ENCODE assay signal across 20 cellular contexts in genomic region chr10:6327906-6328707, GRCh38.
A peak's percentile ranks its signal among the peaks of the same experiment; 100 is the strongest.
DNase-seq lines count a peak whose midpoint lies in the region; ATAC-seq and TF ChIP-seq lines count a peak whose summit lies in the region.
"Had no signal": no experiment of that assay in that cellular context is flagged by ENCODE, and none has a peak within 500 bp of the region (broad histone marks: within the 10 kb centered on the region; RNA-seq: fewer than 3 reads in every experiment).

No MANE protein-coding gene starts in this region.

- no peak overlapping the region for H3K4me3 Mint-ChIP-seq in glutamatergic neuron (ENCODE audit: unreplicated experiment)
- H3K4me3 Mint-ChIP-seq: activated CD4-positive, alpha-beta T cell treated with anti-CD3 and anti-CD28 coated beads, Interleukin-2, amount 10 ng/mL, durations not matched to agents 7 days and 5 days; CD8-positive, alpha-beta T cell had no signal

- DNase-seq in C1 segment of cervical spinal cord (lab: John Stamatoyannopoulos, UW) (peak in 11 of 14 donors; percentile 13 to 83 (median 60)), amygdala (lab: John Stamatoyannopoulos, UW) (peak in 41 of 56 donors; percentile 12 to 90 (median 53)), inferior parietal cortex (ENCODE audit: extremely low spot score) (peak; percentile 55), gastrocnemius medialis (peak in 1 of 2 donors; percentile 43), GOT3 (lab: John Stamatoyannopoulos, UW) (no peak), glutamatergic neuron (no peak)
- no peak for DNase-seq in stimulated activated CD4-positive, alpha-beta T cell treated with anti-CD3 and anti-CD28 coated beads, Interleukin-4, amount 100 ng/mL, for 1 hour
- DNase-seq: ACHN; activated CD4-positive, alpha-beta T cell treated with anti-CD3 and anti-CD28 coated beads, Interleukin-2, amount 10 ng/mL, durations not matched to agents 7 days and 5 days; amniotic stem cell; CD8-positive, alpha-beta T cell; GM23248; MM.1S; NCI-H187 treated with DMSO at 0.1 percent for 48 hours; NCI-H345; ovary had no signal

- intact Hi-C loops in gastrocnemius medialis (cut with DNase I; ENCODE audit: low total_unique reads), result loop anchor here (5.0 kb wide), 1 partner anchor 51 kb away; no protein-coding TSS in a partner anchor

- no peak for TF ChIP-seq POLR2A in gastrocnemius medialis (IDR thresholded peaks at IDR 0.05)

- peak; percentile 33 to 73 for ATAC-seq in gastrocnemius medialis
- ATAC-seq in HG02885 (IDR thresholded peaks at IDR 0.05; ENCODE audit: poor library complexity, unreplicated experiment), result no peak
- ATAC-seq: CD8-positive, alpha-beta T cell; HepG2; left lobe of liver had no signal

- no peaks in the 10 kb centered on the region for H3K4me1 Mint-ChIP-seq in glutamatergic neuron (ENCODE audit: low read depth, unreplicated experiment)
- H3K4me1 Mint-ChIP-seq: activated CD4-positive, alpha-beta T cell treated with anti-CD3 and anti-CD28 coated beads, Interleukin-2, amount 10 ng/mL, durations not matched to agents 7 days and 5 days had no signal

- no peak overlapping the region for H3K27ac Mint-ChIP-seq in glutamatergic neuron (ENCODE audit: unreplicated experiment)
- H3K27ac Mint-ChIP-seq: activated CD4-positive, alpha-beta T cell treated with anti-CD3 and anti-CD28 coated beads, Interleukin-2, amount 10 ng/mL, durations not matched to agents 7 days and 5 days; CD8-positive, alpha-beta T cell had no signal

- TF ChIP-seq CTCF in gastrocnemius medialis (IDR thresholded peaks at IDR 0.05 in 4 of 5, conservative IDR thresholded peaks at IDR 0.05 in 1 of 5) (no peak), glutamatergic neuron (IDR thresholded peaks at IDR 0.05; ENCODE audit: partially characterized antibody, unreplicated experiment) (no peak)

- no peaks in the 10 kb centered on the region for H3K27me3 ChIP-seq in gastrocnemius medialis
- H3K27me3 ChIP-seq: ovary had no signal

- no peaks in the 10 kb centered on the region for H3K36me3 Mint-ChIP-seq in glutamatergic neuron (ENCODE audit: unreplicated experiment)
- H3K36me3 Mint-ChIP-seq: CD8-positive, alpha-beta T cell had no signal

- H3K9me3 Mint-ChIP-seq in glutamatergic neuron (ENCODE audit: unreplicated experiment), result no peaks in the 10 kb centered on the region
- H3K9me3 Mint-ChIP-seq: CD8-positive, alpha-beta T cell had no signal

- H3K9me3 ChIP-seq in gastrocnemius medialis, result no peaks in the 10 kb centered on the region
- H3K9me3 ChIP-seq: ovary had no signal

- in situ Hi-C loops in gastrocnemius medialis (cut with MboI; ENCODE audit: low sequenced_read_pairs in 4 of 4), result no loop called here

- no peak overlapping the region for H3K4me3 ChIP-seq in gastrocnemius medialis
- H3K4me3 ChIP-seq: coronary artery, GM23248, ovary had no signal

- H3K27ac ChIP-seq in gastrocnemius medialis, result peak overlapping the region; percentile 84 to 90 (median 87)
- H3K27ac ChIP-seq: GM23248, ovary had no signal

- H3K27me3 Mint-ChIP-seq in glutamatergic neuron (ENCODE audit: unreplicated experiment), result no peaks in the 10 kb centered on the region
- H3K27me3 Mint-ChIP-seq: activated CD4-positive, alpha-beta T cell treated with anti-CD3 and anti-CD28 coated beads, Interleukin-2, amount 10 ng/mL, durations not matched to agents 7 days and 5 days had no signal

- H3K36me3 ChIP-seq in gastrocnemius medialis, result no peaks in the 10 kb centered on the region
- H3K36me3 ChIP-seq: ovary had no signal

- peaks cover 15 to 21% of the 10 kb centered on the region in 2 donors for H3K4me1 ChIP-seq in gastrocnemius medialis

Comparison
In these comparisons a context has a peak if more than half of its experiments do, and no peak if none do; other contexts are left out.
1. DNase-seq: peak in C1 segment of cervical spinal cord (11 of 14), amygdala (41 of 56) and inferior parietal cortex (single experiment); none in GOT3 (single experiment), glutamatergic neuron (single experiment) and stimulated activated CD4-positive, alpha-beta T cell treated with anti-CD3 and anti-CD28 coated beads, Interleukin-4, amount 100 ng/mL, for 1 hour (single experiment).